Comparison of ENCODE assay signal across 8 cellular contexts in genomic region chr10:5812283-5813090, GRCh38. TPM values are rescaled to one million over a fixed set of nuclear protein-coding genes. Genes with fewer than 3 reads are reported as not detected.
DNase-seq lines count a peak whose midpoint lies in the region; ATAC-seq, FAIRE-seq and TF ChIP-seq lines count a peak whose summit lies in the region.

No MANE protein-coding gene starts in this region.

- peaks cover 70% of the 10 kb centered on the region for H3K4me1 Mint-ChIP-seq in activated naive CD4-positive, alpha-beta T cell treated with anti-CD3 and anti-CD28 coated beads, Interleukin-2, amount 50 U/mL, for 24 hours

- TF ChIP-seq CTCF in PC-9 (conservative IDR thresholded peaks at IDR 0.05) (no peak), pancreas (IDR thresholded peaks at IDR 0.05) (no peak), vagina (IDR thresholded peaks at IDR 0.05) (no peak)

- H3K4me3 ChIP-seq in PC-9 = peak overlapping the region; percentile 99
- H3K4me3 ChIP-seq in pancreas = peak overlapping the region; percentile 65 to 89 (median 80)
- peak overlapping the region; percentile 91 to 100 for H3K4me3 ChIP-seq in vagina

- peaks cover 7% of the 10 kb centered on the region for H3F3A ChIP-seq in PC-9 (ENCODE audit: insufficient read depth, low read depth)

- peaks cover 68% of the 10 kb centered on the region for H3K79me2 ChIP-seq in PC-9 (ENCODE audit: low read depth)

- H3K27me3 Mint-ChIP-seq in activated naive CD4-positive, alpha-beta T cell treated with anti-CD3 and anti-CD28 coated beads, Interleukin-2, amount 50 U/mL, for 24 hours = no peaks in the 10 kb centered on the region

- peak overlapping the region; percentile 95 for H3K4me2 ChIP-seq in PC-9

- peak overlapping the region; percentile 95 for H2AFZ ChIP-seq in PC-9

- H3K27me3 ChIP-seq in PC-9 (ENCODE audit: insufficient read depth, low read depth) (no peaks in the 10 kb centered on the region), pancreas (no peaks in the 10 kb centered on the region), vagina (no peaks in the 10 kb centered on the region)

- no peaks in the 10 kb centered on the region for H3K9me3 Mint-ChIP-seq in activated naive CD4-positive, alpha-beta T cell treated with anti-CD3 and anti-CD28 coated beads, Interleukin-2, amount 50 U/mL, for 24 hours

- intact Hi-C loops in PC-9 (cut with micrococcal nuclease; ENCODE audit: unreplicated experiment) = loop anchor here (1.0 to 5.0 kb wide), 2 partner anchors 61 to 75 kb away; partner anchors contain the start of gene ANKRD16
- intact Hi-C loops in Right ventricle myocardium superior (cut with DNase I) = loop anchor here (5.0 kb wide), 1 partner anchor 75 kb away; the partner anchor contains the start of gene ANKRD16
- intact Hi-C loops in pancreas (cut with DNase I) = no loop called here
- intact Hi-C loops in vagina (cut with DNase I) = loop anchor here (10.0 kb wide), 2 partner anchors 62 to 128 kb away; partner anchors contain the start of gene TASOR2

- H3K27ac ChIP-seq in PC-9 = peak overlapping the region; percentile 94
- peak overlapping the region; percentile 91 to 99 (median 98) for H3K27ac ChIP-seq in pancreas
- H3K27ac ChIP-seq in vagina = peak overlapping the region; percentile 99

- 0 to 1% methylated on average over 49 of the region's 49 CpGs for WGBS in pancreas, 2 donors

- H3K36me3 ChIP-seq in PC-9 (ENCODE audit: low read depth) (no peaks in the 10 kb centered on the region), pancreas (no peaks in the 10 kb centered on the region), vagina (no peaks in the 10 kb centered on the region)

- H4K20me1 ChIP-seq in PC-9 (ENCODE audit: insufficient read depth) = peaks cover 36% of the 10 kb centered on the region

- H3K4me1 ChIP-seq in PC-9 (replicated peaks; ENCODE audit: insufficient read depth) (peaks cover 25% of the 10 kb centered on the region), pancreas (peaks cover 22 to 46% (median 27%) of the 10 kb centered on the region in 3 donors), vagina (peaks cover 57% of the 10 kb centered on the region)

- CTCF ChIA-PET in PC-9 (lab: Charles Lee) = no interaction called here

- DNase-seq in NCI-H345 (lab: John Stamatoyannopoulos, UW) = peak; percentile 14
- DNase-seq in NCI-H345 treated with DMSO at 0.1 percent for 48 hours (lab: John Stamatoyannopoulos, UW; ENCODE audit: unreplicated experiment) = no peak
- peak in 1 of 2 experiments; percentile 35 for DNase-seq in PC-9
- DNase-seq in Right ventricle myocardium superior = peak; percentile 68
- DNase-seq in pancreas = peak; percentile 41 to 85 (median 68)
- peak in 1 of 2 donors; percentile 85 for DNase-seq in vagina (ENCODE audit: extremely low spot score in 2 of 2)

- H3K9me2 ChIP-seq in PC-9 (ENCODE audit: insufficient read depth) = no peaks in the 10 kb centered on the region

- no peak for TF ChIP-seq POLR2A in vagina (IDR thresholded peaks at IDR 0.05)

- TSS peak; percentile 27 for BruUV-seq in PC-9 (replicated peaks; lab: Mats Ljungman, UMichigan)

- no peak for FAIRE-seq in pancreas (lab: Jason Lieb, UNC)

- ATAC-seq in HG02970 (IDR thresholded peaks at IDR 0.05; ENCODE audit: low FRiP score, unreplicated experiment) (peak; percentile 18), Right ventricle myocardium superior (ENCODE audit: poor library complexity) (peak; percentile 61), pancreas (peak; percentile 38 to 52 (median 40))

- H3K9me3 ChIP-seq in PC-9 (ENCODE audit: insufficient read depth, low read depth) (no peaks in the 10 kb centered on the region), pancreas (no peaks in the 10 kb centered on the region), vagina (no peaks in the 10 kb centered on the region)

- H3K27ac Mint-ChIP-seq in activated naive CD4-positive, alpha-beta T cell treated with anti-CD3 and anti-CD28 coated beads, Interleukin-2, amount 50 U/mL, for 24 hours = peak overlapping the region; percentile 91

- POLR2A ChIA-PET in PC-9 (lab: Charles Lee; ENCODE audit: unreplicated experiment) = interaction anchor here (1.5 kb wide), 1 partner anchor 78 kb away, joined by 16 read pairs; the partner anchor contains the start of gene FBH1

- H3K4me3 Mint-ChIP-seq in activated naive CD4-positive, alpha-beta T cell treated with anti-CD3 and anti-CD28 coated beads, Interleukin-2, amount 50 U/mL, for 24 hours = peak overlapping the region; percentile 96

- H3K36me3 Mint-ChIP-seq in activated naive CD4-positive, alpha-beta T cell treated with anti-CD3 and anti-CD28 coated beads, Interleukin-2, amount 50 U/mL, for 24 hours = peaks cover 14% of the 10 kb centered on the region

RNA-seq across cellular contexts. Expression of gene GDI2, which starts 0.7 kb away (rescaled TPM):
- 152 and 196 TPM in 2 replicates for total RNA-seq in PC-9 (2021)
- total RNA-seq in Right ventricle myocardium superior = 101 TPM
- 100 to 1,000 TPM; 112 to 171 (median 138) TPM for total RNA-seq in pancreas
- polyA plus RNA-seq in pancreas = 10 to 100 TPM; 46.5 to 74.2 TPM
- 174 TPM for total RNA-seq in vagina

Comparison
In these comparisons a context has a peak if more than half of its experiments do, and no peak if none do; other contexts are left out.
1. intact Hi-C loops: an anchor here in PC-9 (1.0 to 5.0 kb wide), Right ventricle myocardium superior (5.0 kb wide) and vagina (10.0 kb wide); none called in pancreas.